30 cellular contexts compared by ENCODE assay signal in genomic region chr6:168366473-168366872, GRCh38. TPM values are rescaled to one million over a fixed set of nuclear protein-coding genes. Genes with fewer than 3 reads are reported as not detected.
"Had no signal": no experiment of that assay in that cellular context is flagged by ENCODE, and none has a peak within 500 bp of the region (broad histone marks: within the 10 kb centered on the region; RNA-seq: fewer than 3 reads in every experiment).

No MANE protein-coding gene starts in this region.

- DNase-seq: naive B cell; naive thymus-derived CD8-positive, alpha-beta T cell; nephron progenitor cell; nucleus accumbens; right cardiac atrium; stimulated activated CD4-positive, alpha-beta T cell treated with anti-CD3 and anti-CD28 coated beads, Interleukin-12 subunit alpha, Interleukin-12 subunit beta, amount 100 ng/mL, for 4 hours; stimulated activated CD4-positive, alpha-beta T cell treated with anti-CD3 and anti-CD28 coated beads, Interleukin-2, amount 100 ng/mL, for 24 hours; stimulated activated CD4-positive, alpha-beta T cell treated with anti-CD3 and anti-CD28 coated beads, Interleukin-2, amount 100 ng/mL, for 48 hours; stimulated activated CD4-positive, alpha-beta T cell treated with anti-CD3 and anti-CD28 coated beads, Interleukin-4, amount 100 ng/mL, for 24 hours; stimulated activated naive B cell treated with anti-CD40 and anti-IgM and Interleukin-4, amounts not matched to agents 10 μg/mL and 1 μg/mL and 100 μg/mL, for 72 hours; stimulated activated naive CD4-positive, alpha-beta T cell treated with Interleukin-2 at 50 U/mL for 16 hours; stomach; testis; transverse colon; uterus had no signal

- H3K4me3 Mint-ChIP-seq: naive B cell; naive thymus-derived CD8-positive, alpha-beta T cell; natural killer cell treated with Interleukin-12 subunit alpha and Interleukin-12 subunit beta and Interleukin-15 and Interleukin-18, amount 100 ng/mL, for 72 hours; nephron progenitor cell; neural crest cell; stimulated activated effector memory CD8-positive, alpha-beta T cell treated with anti-CD3 and anti-CD28 coated beads, Interleukin-12 subunit alpha, Interleukin-12 subunit beta, amount 100 ng/mL, for 72 hours; stimulated activated naive B cell treated with anti-CD40 and anti-IgM and Interleukin-4, amounts not matched to agents 10 μg/mL and 1 μg/mL and 100 μg/mL, for 72 hours; stimulated activated naive CD8-positive, alpha-beta T cell treated with anti-CD3 and anti-CD28 coated beads, Interleukin-15, Interleukin-2, amounts not matched to agents 100 ng/mL and 50 ng/mL, for 24 hours; type B pancreatic cell had no signal

- H3K27ac ChIP-seq: neutrophil, pancreas, psoas muscle, right lobe of liver, skin epidermis, spleen, testis, tibial artery, transverse colon, upper lobe of right lung had no signal

- ATAC-seq: naive thymus-derived CD8-positive, alpha-beta T cell; natural killer cell treated with Interleukin-12 subunit alpha and Interleukin-12 subunit beta and Interleukin-15 and Interleukin-18, amount 100 ng/mL, for 72 hours; pancreas; psoas muscle; right cardiac atrium; right lobe of liver; stimulated activated effector memory CD8-positive, alpha-beta T cell treated with anti-CD3 and anti-CD28 coated beads, Interleukin-12 subunit alpha, Interleukin-12 subunit beta, amount 100 ng/mL, for 72 hours; stimulated activated naive B cell treated with anti-CD40 and anti-IgM and Interleukin-4, amounts not matched to agents 10 μg/mL and 1 μg/mL and 100 μg/mL, for 72 hours; upper lobe of right lung had no signal

- H3K36me3 ChIP-seq: neutrophil, pancreas, right lobe of liver, spleen, stomach, tibial artery, transverse colon, upper lobe of right lung, uterus had no signal

- H3K4me1 ChIP-seq: pancreas, psoas muscle, right lobe of liver, testis had no signal

- H3K27ac Mint-ChIP-seq: naive thymus-derived CD8-positive, alpha-beta T cell; natural killer cell treated with Interleukin-12 subunit alpha and Interleukin-12 subunit beta and Interleukin-15 and Interleukin-18, amount 100 ng/mL, for 72 hours; nephron progenitor cell; progenitor cell of endocrine pancreas; stimulated activated effector memory CD8-positive, alpha-beta T cell treated with anti-CD3 and anti-CD28 coated beads, Interleukin-12 subunit alpha, Interleukin-12 subunit beta, amount 100 ng/mL, for 72 hours; stimulated activated naive B cell treated with anti-CD40 and anti-IgM and Interleukin-4, amounts not matched to agents 10 μg/mL and 1 μg/mL and 100 μg/mL, for 72 hours; stimulated activated naive CD8-positive, alpha-beta T cell treated with anti-CD3 and anti-CD28 coated beads, Interleukin-15, Interleukin-2, amounts not matched to agents 100 ng/mL and 50 ng/mL, for 24 hours; type B pancreatic cell had no signal

- H3K4me3 ChIP-seq: pancreas, psoas muscle, right lobe of liver, skin epidermis, smooth muscle cell, spleen, stomach, testis, tibial artery, transverse colon, upper lobe of right lung, uterus had no signal

- H3K9me3 ChIP-seq: neutrophil, pancreas, psoas muscle, right lobe of liver, stomach, testis, tibial artery, transverse colon, upper lobe of right lung, uterus had no signal

- H3K27me3 ChIP-seq: pancreas, right lobe of liver, stomach, testis, tibial artery, transverse colon, upper lobe of right lung, uterus had no signal

- H3K9me3 Mint-ChIP-seq: natural killer cell treated with Interleukin-12 subunit alpha and Interleukin-12 subunit beta and Interleukin-15 and Interleukin-18, amount 100 ng/mL, for 72 hours; stimulated activated naive CD8-positive, alpha-beta T cell treated with anti-CD3 and anti-CD28 coated beads, Interleukin-15, Interleukin-2, amounts not matched to agents 100 ng/mL and 50 ng/mL, for 24 hours had no signal

- H3K4me1 Mint-ChIP-seq: naive B cell; stimulated activated effector memory CD8-positive, alpha-beta T cell treated with anti-CD3 and anti-CD28 coated beads, Interleukin-12 subunit alpha, Interleukin-12 subunit beta, amount 100 ng/mL, for 72 hours; stimulated activated naive B cell treated with anti-CD40 and anti-IgM and Interleukin-4, amounts not matched to agents 10 μg/mL and 1 μg/mL and 100 μg/mL, for 72 hours had no signal

- H3K36me3 Mint-ChIP-seq: natural killer cell treated with Interleukin-12 subunit alpha and Interleukin-12 subunit beta and Interleukin-15 and Interleukin-18, amount 100 ng/mL, for 72 hours; stimulated activated effector memory CD8-positive, alpha-beta T cell treated with anti-CD3 and anti-CD28 coated beads, Interleukin-12 subunit alpha, Interleukin-12 subunit beta, amount 100 ng/mL, for 72 hours; stimulated activated naive B cell treated with anti-CD40 and anti-IgM and Interleukin-4, amounts not matched to agents 10 μg/mL and 1 μg/mL and 100 μg/mL, for 72 hours had no signal

RNA-seq across cellular contexts. Expression of gene DACT2, which starts 46.9 kb away (rescaled TPM):
- total RNA-seq: naive thymus-derived CD8-positive, alpha-beta T cell; natural killer cell treated with Interleukin-12 subunit alpha and Interleukin-12 subunit beta and Interleukin-15 and Interleukin-18, amount 100 ng/mL, for 72 hours; spleen had no signal
